Comparison of ENCODE assay signal across 11 cellular contexts in genomic region chr13:23159587-23160240, GRCh38. TPM values are rescaled to one million over a fixed set of nuclear protein-coding genes. Genes with fewer than 3 reads are reported as not detected.
DNase-seq lines count a peak whose midpoint lies in the region; ATAC-seq, FAIRE-seq and TF ChIP-seq lines count a peak whose summit lies in the region.
"Had no signal": no experiment of that assay in that cellular context is flagged by ENCODE, and none has a peak within 500 bp of the region (broad histone marks: within the 10 kb centered on the region; RNA-seq: fewer than 3 reads in every experiment).

No MANE protein-coding gene starts in this region.

- H4K20me1 ChIP-seq in GM23248 (ENCODE audit: insufficient read depth), result no peaks in the 10 kb centered on the region
- H4K20me1 ChIP-seq in K562 (replicated peaks; ENCODE audit: control insufficient read depth, insufficient read depth, low read length), result no peaks in the 10 kb centered on the region

- no peak for TF ChIP-seq POLR2A in K562 (conservative IDR thresholded peaks at IDR 0.05)

- whole genome bisulfite sequencing in GM23248 (ENCODE audit: low coverage in 1 of 2, low lambda C conversion rate in 2 of 2, missing lambda C conversion rate in 2 of 2), 2 experiments, result 0 to 1% methylated on average over 27 to 46 of the region's 47 CpGs
- WGBS in K562 (ENCODE audit: insufficient coverage, low coverage, missing lambda C conversion rate), result 1% methylated on average over 16 of the region's 47 CpGs

- TF ChIP-seq CTCF in K562 (IDR thresholded peaks at IDR 0.05 in 2 of 3, conservative IDR thresholded peaks at IDR 0.05 in 1 of 3; ENCODE audit: insufficient read depth in 2 of 3, low read depth in 1 of 3, low read length in 3 of 3), result no peak; a peak in 1 of 6 replicates

- H3K4me1 ChIP-seq in GM23248 (ENCODE audit: insufficient read depth) (peaks cover 6% of the 10 kb centered on the region; the same call in 1 of the 2 replicates), K562 (replicated peaks in 1 of 2; ENCODE audit: control insufficient read depth in 2 of 2, insufficient read depth in 2 of 2, low read length in 2 of 2) (peaks cover 0 to 7% of the 10 kb centered on the region in 2 experiments; a peak in 1 of 5 replicates), skeletal muscle tissue (ENCODE audit: control insufficient read depth in 3 of 3, insufficient read depth in 3 of 3, low read length in 3 of 3) (peaks cover 0 to 5% (median 3%) of the 10 kb centered on the region in 3 donors)
- H3K4me1 ChIP-seq: colonic mucosa, Peyer's patch had no signal

- H3K4me2 ChIP-seq in GM23248 (ENCODE audit: unreplicated experiment), result peak overlapping the region; percentile 97
- peak overlapping the region; percentile 41; the same call in 1 of the 2 replicates for H3K4me2 ChIP-seq in K562 (ENCODE audit: insufficient read depth, low read length)

- peak overlapping the region; percentile 94 for H2AFZ ChIP-seq in GM23248
- no peak overlapping the region for H2AFZ ChIP-seq in K562 (ENCODE audit: low read depth, low read length)

- intact Hi-C loops in K562 (cut with micrococcal nuclease), result no loop called here

- no peaks in the 10 kb centered on the region; the same call in 1 of the 2 replicates for H3F3A ChIP-seq in GM23248 (ENCODE audit: insufficient read depth)

- no peak for TF ChIP-seq EP300 in K562 (IDR thresholded peaks at IDR 0.05; ENCODE audit: low read length)

- POLR2A ChIA-PET in K562 (lab: Yijun Ruan, JAX), result no interaction called here

- no peaks in the 10 kb centered on the region for H3K79me2 ChIP-seq in GM23248 (ENCODE audit: insufficient read depth)
- H3K79me2 ChIP-seq in K562 (ENCODE audit: control insufficient read depth, insufficient read depth, low read length), result no peaks in the 10 kb centered on the region

- H3K9me3 ChIP-seq in GM23248 (ENCODE audit: low read depth) (no peaks in the 10 kb centered on the region), K562 (replicated peaks; ENCODE audit: control insufficient read depth, insufficient read depth, low read depth, low read length) (no peaks in the 10 kb centered on the region), skeletal muscle tissue (ENCODE audit: control insufficient read depth in 3 of 3, low read length in 3 of 3) (no peaks in the 10 kb centered on the region)
- H3K9me3 ChIP-seq: colonic mucosa, neutrophil, Peyer's patch had no signal

- CTCF ChIA-PET in K562 (lab: Yijun Ruan, JAX; ENCODE audit: low intra/inter-chr PET ratio), result no interaction called here

- H3K9me2 ChIP-seq in GM23248 (ENCODE audit: insufficient read depth), result no peaks in the 10 kb centered on the region

- ATAC-seq in K562, result peak; percentile 36
- no peak for ATAC-seq in HG03439 (IDR thresholded peaks at IDR 0.05; ENCODE audit: unreplicated experiment)

- no peaks in the 10 kb centered on the region for H3K36me3 ChIP-seq in GM23248 (ENCODE audit: low read depth)
- no peaks in the 10 kb centered on the region for H3K36me3 ChIP-seq in K562 (ENCODE audit: control insufficient read depth, insufficient read depth, low read length)
- no peaks in the 10 kb centered on the region for H3K36me3 ChIP-seq in skeletal muscle tissue (ENCODE audit: control insufficient read depth in 3 of 3, insufficient read depth in 3 of 3, low read length in 3 of 3)
- H3K36me3 ChIP-seq: colonic mucosa, neutrophil, Peyer's patch had no signal

- peak overlapping the region; percentile 79 for H3K4me3 ChIP-seq in GM23248
- peak overlapping the region; percentile 13; the same call in 1 of the 2 replicates for H3K4me3 ChIP-seq in K562
- peak overlapping the region; percentile 79 for H3K4me3 ChIP-seq in iPS-11a (ENCODE audit: low read depth, low read length)
- H3K4me3 ChIP-seq in skeletal muscle tissue (ENCODE audit: low read length in 3 of 3), result peak overlapping the region; percentile 65 to 75 (median 72)
- H3K4me3 ChIP-seq: colonic mucosa had no signal

- in situ Hi-C loops in GM23248 (cut with MboI), result no loop called here
- in situ Hi-C loops in K562 (cut with MboI), result no loop called here

- DNase-seq in GM23248, result peak; percentile 29
- DNase-seq in K562 (ENCODE audit: extremely low read depth in 1 of 4, low spot score in 3 of 4), result no peak
- no peak for DNase-seq in stimulated activated CD4-positive, alpha-beta T cell treated with anti-CD3 and anti-CD28 coated beads, Interleukin-4, amount 100 ng/mL, for 24 hours
- no peak for DNase-seq in NCI-H774 (lab: John Stamatoyannopoulos, UW)
- DNase-seq in activated gamma-delta T cell treated with Interleukin-2 at 50 U/mL for 16 hours, result no peak
- DNase-seq: Peyer's patch had no signal

- FAIRE-seq in K562 (lab: Jason Lieb, UNC), result no peak

- no peaks in the 10 kb centered on the region for H3K9me1 ChIP-seq in K562 (ENCODE audit: control insufficient read depth, insufficient read depth, low read length)

- TF ChIP-seq RAD21 in K562 (CRISPR knock-in tag; conservative IDR thresholded peaks at IDR 0.05 in 1 of 2, IDR thresholded peaks at IDR 0.05 in 1 of 2), result no peak

- no TSS peak for BruUV-seq in K562 (replicated peaks; lab: Mats Ljungman, UMichigan)

- H3K9ac ChIP-seq in GM23248, result peak overlapping the region; percentile 62
- no peak overlapping the region for H3K9ac ChIP-seq in K562 (ENCODE audit: insufficient read depth in 1 of 2, low read depth in 2 of 2, low read length in 2 of 2)
- peak overlapping the region in 2 of 3 donors; percentile 23 to 74 for H3K9ac ChIP-seq in skeletal muscle tissue (ENCODE audit: low read depth in 1 of 3, low read length in 3 of 3)

- H3K27ac ChIP-seq in GM23248, result no peak overlapping the region
- no peak overlapping the region for H3K27ac ChIP-seq in K562 (ENCODE audit: extremely low read depth, low read depth, low read length)
- H3K27ac ChIP-seq in skeletal muscle tissue (ENCODE audit: low read depth, low read length), result no peak overlapping the region
- H3K27ac ChIP-seq: colonic mucosa, neutrophil, Peyer's patch had no signal

- peaks cover 6% of the 10 kb centered on the region; the same call in 1 of the 2 replicates for H3K27me3 ChIP-seq in GM23248 (replicated peaks; ENCODE audit: insufficient read depth)
- H3K27me3 ChIP-seq in K562 (ENCODE audit: control insufficient read depth in 2 of 2, insufficient read depth in 2 of 2, low read length in 2 of 2), result no peaks in the 10 kb centered on the region; a peak in 1 of 5 replicates
- peaks cover 0 to 13% (median 0%) of the 10 kb centered on the region in 3 donors for H3K27me3 ChIP-seq in skeletal muscle tissue (ENCODE audit: control insufficient read depth in 3 of 3, insufficient read depth in 3 of 3, low read length in 3 of 3)
- H3K27me3 ChIP-seq: colonic mucosa had no signal

TF ChIP-seq in K562, 482 proteins besides CTCF, POLR2A, EP300 and RAD21:
- TF ChIP-seq EGR1 (conservative IDR thresholded peaks at IDR 0.05) (peak; percentile 59), ZNF57 (CRISPR knock-in tag; IDR thresholded peaks at IDR 0.05) (no peak)

RNA-seq across cellular contexts. Expression of gene SGCG, which starts 21.1 kb away (rescaled TPM):
- 2.9 and 5.8 TPM in 2 replicates for total RNA-seq in GM23248 (2014; rRNA removed; shearing (Covaris generic))
- polyA plus RNA-seq in GM23248 (2016; fragmentation: Nextera tagmentation; extraction: Ambion mirVana), result 4.5 and 5.4 TPM in 2 replicates
- not detected in 2 replicates for total RNA-seq in K562 (2011; cell fraction: chromatin; rRNA removed; ENCODE audit: low replicate concordance)
- not detected in 2 replicates for total RNA-seq in K562 (2011; cell fraction: nucleolus; rRNA removed)
- not detected in 2 replicates for total RNA-seq in K562 (2011; cell fraction: nucleoplasm; rRNA removed)
- total RNA-seq in K562 (2014; rRNA removed), result 0.09 and 0.45 TPM in 2 replicates
- total RNA-seq in K562 (2014; rRNA removed; fragmentation: Illumina TruSeq; extraction: Trizol), result 0.29 and 0.36 TPM in 2 replicates
- 0.25 and 0.26 TPM in 2 replicates for total RNA-seq in K562 (2015; rRNA removed; fragmentation: Illumina TruSeq; extraction: Trizol)
- 0.29 and 0.35 TPM in 2 replicates for total RNA-seq in K562 (2021)
- polyA plus RNA-seq in K562 (2011; rRNA removed), result 0.04 and 0.05 TPM in 2 replicates
- 0.03 and 0.10 TPM in 2 replicates for polyA plus RNA-seq in K562 (2011; cell fraction: cytosol; rRNA removed)
- polyA plus RNA-seq in K562 (2011; cell fraction: nucleus; rRNA removed), result not detected in 2 replicates
- 0.61 and 19.1 TPM in 2 replicates for polyA plus RNA-seq in K562 (2012)
- polyA plus RNA-seq in K562 (2014; fragmentation: Illumina TruSeq; extraction: Trizol), result 0.34 and 0.46 TPM in 2 replicates
- under 1 TPM; 0.30 to 0.34 TPM for polyA plus RNA-seq in K562 (2014; fragmentation: Nextera tagmentation; extraction: Ambion mirVana)
- 0.44 and 0.61 TPM in 2 replicates for polyA plus RNA-seq in K562 (2014; rRNA removed)
- not detected in 2 replicates for polyA minus RNA-seq in K562 (2011; rRNA and poly(A)+ RNA removed)
- not detected in 2 replicates for polyA minus RNA-seq in K562 (2011; cell fraction: cytosol; rRNA and poly(A)+ RNA removed)
- polyA minus RNA-seq in K562 (2011; cell fraction: nucleus; rRNA and poly(A)+ RNA removed), result not detected in 2 replicates
- total RNA-seq in skeletal muscle tissue, result 60.0 TPM

Comparison
In these comparisons a context has a peak if more than half of its experiments do, and no peak if none do; other contexts are left out.
1. H3K4me3 ChIP-seq: peak in every context shown above with its lines; median percentile 79 in GM23248; 79 in iPS-11a; 72 in skeletal muscle tissue; 13 in K562.
2. H3K9ac ChIP-seq: peak in GM23248 (single experiment) and skeletal muscle tissue (2 of 3); none in K562 (0 of 2).